ENCODE assay signal across 8 cellular contexts in the genomic region with DNA sequence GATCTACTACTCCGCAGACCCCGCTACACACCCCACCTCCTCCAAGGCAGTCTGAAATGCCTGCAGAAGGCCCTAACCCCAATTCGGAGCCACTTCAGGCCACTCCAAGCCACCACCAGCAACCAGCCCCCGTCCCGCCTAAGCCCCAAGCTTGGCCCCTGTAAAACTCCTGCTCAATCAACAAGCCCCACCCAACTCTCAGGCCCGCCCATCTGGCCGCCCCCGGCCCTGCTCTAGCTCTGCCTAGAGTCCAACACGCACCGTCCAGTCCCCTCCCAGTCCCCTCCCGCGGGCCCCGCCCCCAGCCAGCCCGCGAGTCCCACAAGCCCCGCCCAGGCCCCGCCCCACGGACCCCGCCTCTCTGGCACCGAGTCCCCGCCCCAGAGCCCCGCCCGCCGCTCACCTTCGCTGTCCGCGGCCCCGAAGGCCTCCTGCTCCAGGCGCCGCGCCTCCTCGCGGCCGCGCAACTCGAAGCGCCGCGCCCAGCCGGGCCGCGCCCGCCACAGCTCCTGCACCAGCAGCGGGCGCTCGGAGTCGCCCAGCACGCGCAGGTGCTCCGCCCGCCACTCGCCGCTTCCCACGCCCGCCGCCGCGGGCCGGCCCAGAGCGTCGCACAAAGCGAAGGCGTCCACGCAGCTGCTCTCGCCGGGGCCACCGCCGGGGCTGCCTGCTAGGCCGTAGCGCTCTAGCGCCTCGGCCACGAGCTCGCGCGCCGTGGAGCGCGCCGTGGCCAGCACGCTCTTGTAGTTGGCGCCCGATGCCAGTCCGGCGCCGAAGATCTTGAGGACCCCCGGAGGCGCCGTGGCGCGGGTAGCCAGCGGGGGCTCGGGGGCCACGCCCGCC. TPM values are rescaled to one million over a fixed set of nuclear protein-coding genes. Genes with fewer than 3 reads are reported as not detected.
DNase-seq lines count a peak whose midpoint lies in the region; ATAC-seq and TF ChIP-seq lines count a peak whose summit lies in the region.

No MANE protein-coding gene starts in this region.

- peak; percentile 36 for TF ChIP-seq POLR2A in erythroblast (IDR thresholded peaks at IDR 0.05; ENCODE audit: low read length)

- H3K4me1 ChIP-seq in OCI-LY7 (ENCODE audit: insufficient read depth, low read length, poor library complexity, severe bottlenecking) (peaks cover 20% of the 10 kb centered on the region), mucosa of rectum (ENCODE audit: control insufficient read depth in 2 of 2, insufficient read depth in 2 of 2, low read length in 2 of 2) (peaks cover 20 to 23% of the 10 kb centered on the region in 2 donors)

- no peaks in the 10 kb centered on the region for H4K20me1 ChIP-seq in OCI-LY7 (ENCODE audit: insufficient read depth, low read length)

- DNase-seq in BJ (ENCODE audit: low read depth) (peak; percentile 19), HuH-7 (ENCODE audit: low spot score) (peak; percentile 97), OCI-LY7 (ENCODE audit: low spot score) (peak; percentile 87), activated T-cell treated with anti-CD3 and anti-CD28 coated beads for 48 hours (ENCODE audit: low read depth) (peak; percentile 95), erythroblast (lab: John Stamatoyannopoulos, UW) (peak; percentile 91 to 93)
- peak; percentile 86 to 87 for DNase-seq in stimulated activated CD8-positive, alpha-beta memory T cell treated with anti-CD3 and anti-CD28 coated beads, Interleukin-4, amount 100 ng/mL, for 1 hour (ENCODE audit: low read depth in 2 of 2, low spot score in 1 of 2)

- H3K79me2 ChIP-seq in OCI-LY7 (ENCODE audit: insufficient read depth, low read depth, low read length), result no peaks in the 10 kb centered on the region

- TF ChIP-seq CTCF in BJ (IDR thresholded peaks at IDR 0.05; ENCODE audit: insufficient read depth, low read depth, low read length) (no peak), OCI-LY7 (conservative IDR thresholded peaks at IDR 0.05; ENCODE audit: low read length) (peak; percentile 53; the same call in 1 of the 2 replicates)

- no peaks in the 10 kb centered on the region for H3K9me2 ChIP-seq in OCI-LY7 (ENCODE audit: insufficient read depth, low read length)

- H3K4me2 ChIP-seq in OCI-LY7 (ENCODE audit: low read length), result peak overlapping the region; percentile 49; the same call in 1 of the 2 replicates

- no peaks in the 10 kb centered on the region for H3K27me3 ChIP-seq in BJ (ENCODE audit: control insufficient read depth, insufficient read depth, low read length)
- H3K27me3 ChIP-seq in mucosa of rectum (ENCODE audit: control insufficient read depth in 2 of 2, insufficient read depth in 2 of 2, low read length in 2 of 2), result peaks cover 2 to 7% of the 10 kb centered on the region in 2 donors

- H3K36me3 ChIP-seq in BJ (ENCODE audit: control insufficient read depth, insufficient read depth, low read length) (no peaks in the 10 kb centered on the region), OCI-LY7 (ENCODE audit: insufficient read depth, low read length) (no peaks in the 10 kb centered on the region), mucosa of rectum (ENCODE audit: control insufficient read depth in 2 of 2, insufficient read depth in 2 of 2, low read length in 2 of 2) (no peaks in the 10 kb centered on the region)

- intact Hi-C loops in OCI-LY7 (cut with micrococcal nuclease; ENCODE audit: unreplicated experiment), result loop anchor here (1.0 to 5.0 kb wide), 3 partner anchors 24 to 91 kb away; a partner anchor contains a TSS

- H2AFZ ChIP-seq in OCI-LY7 (ENCODE audit: low read length), result no peak overlapping the region

- ATAC-seq in GM19452 (IDR thresholded peaks at IDR 0.05; ENCODE audit: unreplicated experiment), result peak; percentile 82

- CTCF ChIA-PET in BJ (lab: Yijun Ruan, JAX), result interaction anchor here (0.6 to 2.2 kb wide), 13 partner anchors 10 to 104 kb away, joined by 3 to 17 read pairs (median 3); a partner anchor contains a TSS
- CTCF ChIA-PET in OCI-LY7 (lab: Charles Lee; ENCODE audit: unreplicated experiment), result no interaction called here

- no peak overlapping the region for H3K27ac ChIP-seq in OCI-LY7 (ENCODE audit: low read depth, low read length, poor library complexity, severe bottlenecking)
- peak overlapping the region in 1 of 2 donors; percentile 52 for H3K27ac ChIP-seq in mucosa of rectum (ENCODE audit: low read depth in 2 of 2, low read length in 2 of 2)

- POLR2A ChIA-PET in BJ (lab: Charles Lee) (no interaction called here), OCI-LY7 (lab: Charles Lee) (no interaction called here)

- no peaks in the 10 kb centered on the region for H3K9me3 ChIP-seq in OCI-LY7 (ENCODE audit: low read length)
- H3K9me3 ChIP-seq in mucosa of rectum (ENCODE audit: control insufficient read depth in 2 of 2, low read length in 2 of 2), result no peaks in the 10 kb centered on the region

- peak overlapping the region; percentile 44 for H3K4me3 ChIP-seq in BJ (ENCODE audit: low read depth, low read length)
- H3K4me3 ChIP-seq in OCI-LY7 (ENCODE audit: low read depth, low read length, poor library complexity, severe bottlenecking), result no peak overlapping the region
- peak overlapping the region; percentile 39 to 54 for H3K4me3 ChIP-seq in mucosa of rectum (ENCODE audit: low read length in 2 of 2)

- BruUV-seq in OCI-LY7 (replicated peaks; lab: Mats Ljungman, UMichigan), result no TSS peak

- peak overlapping the region; percentile 6 to 62 for H3K9ac ChIP-seq in mucosa of rectum (ENCODE audit: low read depth in 1 of 2, low read length in 2 of 2)

RNA-seq across cellular contexts. Expression of a gene that starts 1.6 kb away (rescaled TPM):
- polyA plus RNA-seq in BJ (2011; rRNA removed), result 0.76 and 1.1 TPM in 2 replicates
- polyA minus RNA-seq in BJ (2011; rRNA and poly(A)+ RNA removed), result 0.33 and 0.77 TPM in 2 replicates
- 0.09 TPM in 1 of 2 replicates, not detected in the other for total RNA-seq in OCI-LY7 (2014; rRNA removed; shearing (Covaris generic))
- total RNA-seq in OCI-LY7 (2022), result 0.31 and 0.36 TPM in 2 replicates

RNA-seq across cellular contexts. Expression of a gene that starts 7.9 kb away (rescaled TPM):
- polyA plus RNA-seq in BJ (2011; rRNA removed), result not detected in 2 replicates
- polyA minus RNA-seq in BJ (2011; rRNA and poly(A)+ RNA removed), result not detected in 2 replicates
- not detected in 2 replicates for total RNA-seq in OCI-LY7 (2014; rRNA removed; shearing (Covaris generic))
- total RNA-seq in OCI-LY7 (2022), result not detected in 2 replicates

RNA-seq across cellular contexts. Expression of a gene that starts 13.7 kb away (rescaled TPM):
- polyA plus RNA-seq in BJ (2011; rRNA removed), result 0.32 and 0.37 TPM in 2 replicates
- 0.43 and 0.46 TPM in 2 replicates for polyA minus RNA-seq in BJ (2011; rRNA and poly(A)+ RNA removed)
- total RNA-seq in OCI-LY7 (2014; rRNA removed; shearing (Covaris generic)), result 0.03 and 0.08 TPM in 2 replicates
- not detected in 2 replicates for total RNA-seq in OCI-LY7 (2022)

RNA-seq across cellular contexts. Expression of a gene that starts 16.5 kb away (rescaled TPM):
- polyA plus RNA-seq in BJ (2011; rRNA removed), result not detected in 2 replicates
- polyA minus RNA-seq in BJ (2011; rRNA and poly(A)+ RNA removed), result not detected in 2 replicates
- total RNA-seq in OCI-LY7 (2014; rRNA removed; shearing (Covaris generic)), result not detected in 2 replicates
- not detected in 2 replicates for total RNA-seq in OCI-LY7 (2022)

RNA-seq across cellular contexts. Expression of a gene that starts 19.3 kb away (rescaled TPM):
- 0.86 and 1.5 TPM in 2 replicates for polyA plus RNA-seq in BJ (2011; rRNA removed)
- polyA minus RNA-seq in BJ (2011; rRNA and poly(A)+ RNA removed), result 1.1 and 1.6 TPM in 2 replicates
- total RNA-seq in OCI-LY7 (2014; rRNA removed; shearing (Covaris generic)), result 1.1 and 1.2 TPM in 2 replicates
- 1.2 and 1.8 TPM in 2 replicates for total RNA-seq in OCI-LY7 (2022)

Comparison
In these comparisons a context has a peak if more than half of its experiments do, and no peak if none do; other contexts are left out.
1. DNase-seq: peak in every context shown above with its lines; median percentile 97 in HuH-7; 95 in activated T-cell treated with anti-CD3 and anti-CD28 coated beads for 48 hours; 92 in erythroblast; 87 in OCI-LY7; 86 in stimulated activated CD8-positive, alpha-beta memory T cell treated with anti-CD3 and anti-CD28 coated beads, Interleukin-4, amount 100 ng/mL, for 1 hour; 19 in BJ.